In genomic region chr14:23895480-23895879, GRCh38 we compare ENCODE assay signal across 15 cellular contexts. TPM values are rescaled to one million over a fixed set of nuclear protein-coding genes. Genes with fewer than 3 reads are reported as not detected.
A peak's percentile ranks its signal among the peaks of the same experiment; 100 is the strongest.
DNase-seq lines count a peak whose midpoint lies in the region; ATAC-seq, FAIRE-seq and TF ChIP-seq lines count a peak whose summit lies in the region.
"Had no signal": no experiment of that assay in that cellular context is flagged by ENCODE, and none has a peak within 500 bp of the region (broad histone marks: within the 10 kb centered on the region; RNA-seq: fewer than 3 reads in every experiment).

No MANE protein-coding gene starts in this region.

- H3K4me1 ChIP-seq in pancreas: no peaks in the 10 kb centered on the region
- H3K4me1 ChIP-seq: upper lobe of left lung had no signal

- H3K36me3 ChIP-seq in pancreas: no peaks in the 10 kb centered on the region
- H3K36me3 ChIP-seq: upper lobe of left lung had no signal

- peak; percentile 56 to 82 (median 72) for ATAC-seq in pancreas
- ATAC-seq in GM21717 (IDR thresholded peaks at IDR 0.05; ENCODE audit: unreplicated experiment): no peak
- no peak for ATAC-seq in HG03159 (IDR thresholded peaks at IDR 0.05; ENCODE audit: unreplicated experiment)
- ATAC-seq: activated T-helper 17 cell treated with anti-CD3 and anti-CD28 coated beads, Interleukin-2, amount 50 U/mL, for 72 hours had no signal

- no peak overlapping the region for H3K4me3 ChIP-seq in pancreas
- H3K4me3 ChIP-seq: upper lobe of left lung had no signal

- 78 to 79% methylated on average over 3 of the region's 3 CpGs for WGBS in pancreas, 2 donors

- DNase-seq in NCI-H524 (lab: John Stamatoyannopoulos, UW) (peak; percentile 14 to 75), NCI-H524 treated with DMSO at 0.1 percent for 48 hours (lab: John Stamatoyannopoulos, UW) (no peak), cerebellum (ENCODE audit: low spot score) (peak; percentile 7), pancreas (no peak)
- DNase-seq in stimulated activated CD4-positive, alpha-beta T cell treated with anti-CD3 and anti-CD28 coated beads, Interleukin-12 subunit alpha, Interleukin-12 subunit beta, amount 100 ng/mL, for 4 hours: no peak
- DNase-seq: activated CD4-positive, alpha-beta T cell treated with anti-CD3 and anti-CD28 coated beads, Interleukin-2, amount 50 U/mL, for 48 hours; endodermal cell; NCI-H2029 treated with DMSO at 0.1 percent for 48 hours; occipital lobe; stimulated activated CD8-positive, alpha-beta memory T cell treated with anti-CD3 and anti-CD28 coated beads, Interleukin-4, amount 100 ng/mL, for 48 hours; upper lobe of left lung had no signal

- FAIRE-seq in pancreas (lab: Jason Lieb, UNC): no peak

- H3K27ac ChIP-seq in pancreas: no peak overlapping the region
- H3K27ac ChIP-seq: upper lobe of left lung had no signal

- TF ChIP-seq CTCF in LNCAP (IDR thresholded peaks at IDR 0.05): peak; percentile 26; the same call in 1 of the 2 replicates
- no peak for TF ChIP-seq CTCF in pancreas (IDR thresholded peaks at IDR 0.05)

- intact Hi-C loops in pancreas (cut with DNase I): no loop called here

- H3K9me3 ChIP-seq in pancreas: no peaks in the 10 kb centered on the region
- H3K9me3 ChIP-seq: upper lobe of left lung had no signal

- no peaks in the 10 kb centered on the region for H3K27me3 ChIP-seq in pancreas
- H3K27me3 ChIP-seq: upper lobe of left lung had no signal

RNA-seq across cellular contexts. Expression of gene DHRS4, which starts 58.1 kb away (rescaled TPM):
- total RNA-seq in cerebellum: 8.0 TPM
- total RNA-seq in pancreas: 10 to 100 TPM; 10.8 to 24.8 (median 12.7) TPM
- polyA plus RNA-seq in pancreas: 10 to 100 TPM; 26.4 to 27.7 TPM

Comparison
In these comparisons a context has a peak if more than half of its experiments do, and no peak if none do; other contexts are left out.
1. DNase-seq: peak in NCI-H524 (2 of 2) and cerebellum (single experiment); none in NCI-H524 treated with DMSO at 0.1 percent for 48 hours (single experiment), pancreas (0 of 6) and stimulated activated CD4-positive, alpha-beta T cell treated with anti-CD3 and anti-CD28 coated beads, Interleukin-12 subunit alpha, Interleukin-12 subunit beta, amount 100 ng/mL, for 4 hours (single experiment).
2. ATAC-seq: peak in pancreas (4 of 4); none in GM21717 (single experiment) and HG03159 (single experiment).